Comparison of ENCODE assay signal across 27 cellular contexts in the genomic region with DNA sequence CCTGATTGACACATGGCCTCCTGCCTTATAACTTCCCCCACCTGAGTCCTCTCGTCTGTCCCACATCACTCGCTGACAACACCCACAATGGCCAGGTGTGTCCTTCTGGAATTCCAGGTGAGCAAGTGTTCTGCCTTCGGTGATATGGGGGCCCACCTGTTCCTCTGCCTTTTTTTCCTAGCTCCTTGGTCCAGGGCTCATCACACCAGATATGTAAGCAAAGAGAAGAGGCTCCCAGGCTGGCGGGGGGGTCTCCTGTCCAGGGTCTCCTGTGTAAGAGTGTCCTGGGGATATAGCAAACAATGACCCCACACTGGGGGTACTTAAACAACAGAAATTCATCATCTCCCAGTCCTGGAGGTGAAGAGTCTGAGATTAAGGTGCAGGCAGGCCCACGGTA. TPM values are rescaled to one million over a fixed set of nuclear protein-coding genes. Genes with fewer than 3 reads are reported as not detected.
DNase-seq lines count a peak whose midpoint lies in the region; ATAC-seq and TF ChIP-seq lines count a peak whose summit lies in the region.
"Had no signal": no experiment of that assay in that cellular context is flagged by ENCODE, and none has a peak within 500 bp of the region (broad histone marks: within the 10 kb centered on the region; RNA-seq: fewer than 3 reads in every experiment).

No MANE protein-coding gene starts in this region.

- no peaks in the 10 kb centered on the region for H3K27me3 Mint-ChIP-seq in effector memory CD8-positive, alpha-beta T cell
- no peaks in the 10 kb centered on the region for H3K27me3 Mint-ChIP-seq in stimulated activated naive CD8-positive, alpha-beta T cell treated with anti-CD3 and anti-CD28 coated beads, Interleukin-15, amount 100 ng/mL, for 72 hours

- intact Hi-C loops in Right ventricle myocardium inferior (cut with DNase I), result no loop called here

- H3K27ac ChIP-seq in right atrium auricular region, result no peak overlapping the region
- H3K27ac ChIP-seq: adrenal gland, ovary, RWPE1, uterus had no signal

- no peaks in the 10 kb centered on the region for H3K4me1 ChIP-seq in right atrium auricular region
- H3K4me1 ChIP-seq: adrenal gland, uterus had no signal

- DNase-seq in right atrium auricular region (ENCODE audit: low spot score), result peak; percentile 38
- DNase-seq in Right ventricle myocardium inferior (ENCODE audit: missing footprints), result no peak
- DNase-seq in RPMI8226, result peak; percentile 1
- DNase-seq in effector memory CD8-positive, alpha-beta T cell, result no peak
- DNase-seq in stimulated activated naive CD8-positive, alpha-beta T cell treated with anti-CD3 and anti-CD28 coated beads, Interleukin-15, amount 100 ng/mL, for 72 hours, result no peak
- DNase-seq in LoVo (ENCODE audit: low spot score), result no peak
- DNase-seq: adrenal gland; effector memory CD4-positive, alpha-beta T cell; foreskin melanocyte; HFFc6; left colon; NCI-H1092 treated with DMSO at 0.1 percent for 48 hours; NCI-H2029; NCI-H2227 treated with DMSO at 0.1 percent for 48 hours; NCI-H748 treated with DMSO at 0.1 percent for 48 hours; ovary; retina; SK-N-SH; T-helper 9 cell; uterus had no signal

- H3K36me3 Mint-ChIP-seq in effector memory CD8-positive, alpha-beta T cell (ENCODE audit: insufficient read depth), result peaks cover 45% of the 10 kb centered on the region
- H3K36me3 Mint-ChIP-seq: brain had no signal

- no peaks in the 10 kb centered on the region for H3K27me3 ChIP-seq in right atrium auricular region
- H3K27me3 ChIP-seq: adrenal gland, ovary, uterus had no signal

- H3K9me3 ChIP-seq in right atrium auricular region, result no peaks in the 10 kb centered on the region
- H3K9me3 ChIP-seq: adrenal gland, ovary, SK-N-SH, uterus had no signal

- H3K36me3 ChIP-seq in right atrium auricular region, result no peaks in the 10 kb centered on the region
- H3K36me3 ChIP-seq: adrenal gland, ovary, uterus had no signal

- no peak for TF ChIP-seq CTCF in right atrium auricular region (IDR thresholded peaks at IDR 0.05)

- no peak overlapping the region for H3K4me3 ChIP-seq in right atrium auricular region
- H3K4me3 ChIP-seq: adrenal gland, GM23338, ovary, uterus had no signal

- peak overlapping the region; percentile 12 to 59 for H3K27ac Mint-ChIP-seq in effector memory CD8-positive, alpha-beta T cell
- H3K27ac Mint-ChIP-seq in stimulated activated naive CD8-positive, alpha-beta T cell treated with anti-CD3 and anti-CD28 coated beads, Interleukin-15, amount 100 ng/mL, for 72 hours, result peak overlapping the region in 1 of 2 donors; percentile 81
- H3K27ac Mint-ChIP-seq: brain, GM23338, HFFc6, WTC11 had no signal

- ATAC-seq in Right ventricle myocardium inferior (no peak), HG03139 (IDR thresholded peaks at IDR 0.05; ENCODE audit: unreplicated experiment) (no peak)
- no peak for ATAC-seq in effector memory CD8-positive, alpha-beta T cell (replicated peaks)
- ATAC-seq in stimulated activated naive CD8-positive, alpha-beta T cell treated with anti-CD3 and anti-CD28 coated beads, Interleukin-15, amount 100 ng/mL, for 72 hours, result no peak
- ATAC-seq: esophagus mucosa, GM23338, left colon, WTC11 had no signal

- H3K4me1 Mint-ChIP-seq in effector memory CD8-positive, alpha-beta T cell (ENCODE audit: low read depth in 2 of 2), result peaks cover 18 to 37% of the 10 kb centered on the region in 2 donors
- H3K4me1 Mint-ChIP-seq in stimulated activated naive CD8-positive, alpha-beta T cell treated with anti-CD3 and anti-CD28 coated beads, Interleukin-15, amount 100 ng/mL, for 72 hours, result peaks cover 18% of the 10 kb centered on the region
- H3K4me1 Mint-ChIP-seq: brain, GM23338, WTC11 had no signal

- peak overlapping the region in 1 of 2 donors; percentile 41 for H3K4me3 Mint-ChIP-seq in effector memory CD8-positive, alpha-beta T cell
- H3K4me3 Mint-ChIP-seq in stimulated activated naive CD8-positive, alpha-beta T cell treated with anti-CD3 and anti-CD28 coated beads, Interleukin-15, amount 100 ng/mL, for 72 hours, result no peak overlapping the region
- H3K4me3 Mint-ChIP-seq: brain, GM23338, HFFc6, WTC11 had no signal

- H3K9me3 Mint-ChIP-seq in effector memory CD8-positive, alpha-beta T cell, result peaks cover 0 to 3% of the 10 kb centered on the region in 2 donors
- H3K9me3 Mint-ChIP-seq in stimulated activated naive CD8-positive, alpha-beta T cell treated with anti-CD3 and anti-CD28 coated beads, Interleukin-15, amount 100 ng/mL, for 72 hours, result peaks cover 10 to 11% of the 10 kb centered on the region in 2 donors

RNA-seq across cellular contexts. Expression of gene P2RY8, which starts 25.2 kb away (rescaled TPM):
- total RNA-seq in right atrium auricular region (1 to 10 TPM in 1 of 2 donors, under 1 TPM in 1; 0.93 to 1.3 TPM), Right ventricle myocardium inferior (1.9 TPM)
- total RNA-seq: GM23338, HFFc6, temporal lobe had no signal

RNA-seq across cellular contexts. Expression of gene ASMTL, which starts 59.1 kb away (rescaled TPM):
- total RNA-seq in right atrium auricular region, result 10 to 100 TPM; 20.1 to 31.9 TPM
- total RNA-seq in Right ventricle myocardium inferior, result 33.1 TPM

Comparison
In these comparisons a context has a peak if more than half of its experiments do, and no peak if none do; other contexts are left out.
1. DNase-seq: peak in right atrium auricular region (single experiment) and RPMI8226 (single experiment); none in Right ventricle myocardium inferior (single experiment), effector memory CD8-positive, alpha-beta T cell (0 of 3), stimulated activated naive CD8-positive, alpha-beta T cell treated with anti-CD3 and anti-CD28 coated beads, Interleukin-15, amount 100 ng/mL, for 72 hours (0 of 2) and LoVo (single experiment).